10 cellular contexts compared by ENCODE assay signal in genomic region chr10:50224330-50224952, GRCh38. TPM values are rescaled to one million over a fixed set of nuclear protein-coding genes. Genes with fewer than 3 reads are reported as not detected.
DNase-seq lines count a peak whose midpoint lies in the region; ATAC-seq, FAIRE-seq and TF ChIP-seq lines count a peak whose summit lies in the region.
"Had no signal": no experiment of that assay in that cellular context is flagged by ENCODE, and none has a peak within 500 bp of the region (broad histone marks: within the 10 kb centered on the region; RNA-seq: fewer than 3 reads in every experiment).

No MANE protein-coding gene starts in this region.

- intact Hi-C loops in activated CD8-positive, alpha-beta T cell treated with anti-CD3 and anti-CD28 coated beads for 36 hours (cut with micrococcal nuclease), result loop anchor here (5.0 kb wide), 1 partner anchor 632 kb away; no protein-coding TSS in a partner anchor
- intact Hi-C loops in aorta (cut with DNase I), result no loop called here

- peaks cover 20% of the 10 kb centered on the region for H3K27me3 Mint-ChIP-seq in activated CD8-positive, alpha-beta T cell treated with anti-CD3 and anti-CD28 coated beads for 36 hours
- H3K27me3 Mint-ChIP-seq in glutamatergic neuron (ENCODE audit: unreplicated experiment), result no peaks in the 10 kb centered on the region

- H3K9me3 ChIP-seq in small intestine (ENCODE audit: control insufficient read depth, low read depth), result no peaks in the 10 kb centered on the region
- H3K9me3 ChIP-seq in aorta (ENCODE audit: control insufficient read depth, low read length), result no peaks in the 10 kb centered on the region
- H3K9me3 ChIP-seq: tibial nerve had no signal

- H3K4me1 Mint-ChIP-seq in activated CD8-positive, alpha-beta T cell treated with anti-CD3 and anti-CD28 coated beads for 36 hours (ENCODE audit: low read depth), result peaks cover 5% of the 10 kb centered on the region
- no peaks in the 10 kb centered on the region for H3K4me1 Mint-ChIP-seq in glutamatergic neuron (ENCODE audit: low read depth, unreplicated experiment)

- H3K27ac Mint-ChIP-seq in activated CD8-positive, alpha-beta T cell treated with anti-CD3 and anti-CD28 coated beads for 36 hours, result no peak overlapping the region
- no peak overlapping the region for H3K27ac Mint-ChIP-seq in glutamatergic neuron (ENCODE audit: unreplicated experiment)
- H3K27ac Mint-ChIP-seq: activated naive CD8-positive, alpha-beta T cell had no signal

- H3K4me3 ChIP-seq in small intestine (ENCODE audit: low read depth in 1 of 2, low read length in 2 of 2), result no peak overlapping the region
- H3K4me3 ChIP-seq in aorta (ENCODE audit: low read length in 2 of 2), result no peak overlapping the region
- H3K4me3 ChIP-seq: tibial nerve had no signal

- no peaks in the 10 kb centered on the region for H3K9me3 Mint-ChIP-seq in activated CD8-positive, alpha-beta T cell treated with anti-CD3 and anti-CD28 coated beads for 36 hours
- no peaks in the 10 kb centered on the region for H3K9me3 Mint-ChIP-seq in glutamatergic neuron (ENCODE audit: unreplicated experiment)

- H3K36me3 Mint-ChIP-seq in activated CD8-positive, alpha-beta T cell treated with anti-CD3 and anti-CD28 coated beads for 36 hours (ENCODE audit: low read depth), result no peaks in the 10 kb centered on the region
- H3K36me3 Mint-ChIP-seq in glutamatergic neuron (ENCODE audit: unreplicated experiment), result no peaks in the 10 kb centered on the region
- H3K36me3 Mint-ChIP-seq: activated naive CD8-positive, alpha-beta T cell had no signal

- H3K27ac ChIP-seq in small intestine (ENCODE audit: low read depth in 1 of 2, low read length in 1 of 2), result no peak overlapping the region
- H3K27ac ChIP-seq in aorta (ENCODE audit: low read depth in 1 of 2, low read length in 2 of 2), result no peak overlapping the region
- H3K27ac ChIP-seq: tibial nerve had no signal

- POLR2A ChIA-PET in activated CD8-positive, alpha-beta T cell treated with anti-CD3 and anti-CD28 coated beads for 36 hours (lab: Charles Lee), result no interaction called here

- peak; percentile 49 for TF ChIP-seq CTCF in activated CD8-positive, alpha-beta T cell treated with anti-CD3 and anti-CD28 coated beads for 36 hours (IDR thresholded peaks at IDR 0.05)
- peak; percentile 16 for TF ChIP-seq CTCF in glutamatergic neuron (IDR thresholded peaks at IDR 0.05; ENCODE audit: partially characterized antibody, unreplicated experiment)

- H3K27me3 ChIP-seq in small intestine (ENCODE audit: control insufficient read depth in 2 of 2, insufficient read depth in 2 of 2, low read length in 2 of 2) (no peaks in the 10 kb centered on the region), aorta (ENCODE audit: control insufficient read depth in 1 of 2, insufficient read depth in 2 of 2, low read length in 1 of 2) (no peaks in the 10 kb centered on the region)
- H3K27me3 ChIP-seq: tibial nerve had no signal

- ATAC-seq in GM19025 (IDR thresholded peaks at IDR 0.05; ENCODE audit: low read depth, unreplicated experiment) (peak; percentile 90), HG03139 (IDR thresholded peaks at IDR 0.05; ENCODE audit: unreplicated experiment) (peak; percentile 81), aorta (ENCODE audit: low FRiP score) (no peak)
- ATAC-seq in activated CD8-positive, alpha-beta T cell treated with anti-CD3 and anti-CD28 coated beads for 36 hours, result peak; percentile 97

- no peak overlapping the region for H3K4me3 Mint-ChIP-seq in activated CD8-positive, alpha-beta T cell treated with anti-CD3 and anti-CD28 coated beads for 36 hours
- no peak overlapping the region for H3K4me3 Mint-ChIP-seq in glutamatergic neuron (ENCODE audit: unreplicated experiment)
- H3K4me3 Mint-ChIP-seq: activated naive CD8-positive, alpha-beta T cell had no signal

- peak; percentile 79 for DNase-seq in DMS 273 (lab: John Stamatoyannopoulos, UW; ENCODE audit: unreplicated experiment)
- peak; percentile 28 for DNase-seq in NCI-H2227 treated with DMSO at 0.1 percent for 48 hours (lab: John Stamatoyannopoulos, UW)
- DNase-seq in activated CD8-positive, alpha-beta T cell treated with anti-CD3 and anti-CD28 coated beads for 36 hours, result peak; percentile 54
- DNase-seq in glutamatergic neuron, result peak; percentile 26
- peak; percentile 74 for DNase-seq in small intestine
- DNase-seq in aorta, result no peak

- H3K4me1 ChIP-seq in small intestine (ENCODE audit: control insufficient read depth in 2 of 2, insufficient read depth in 1 of 2, low read depth in 1 of 2, low read length in 1 of 2) (no peaks in the 10 kb centered on the region), aorta (ENCODE audit: control insufficient read depth in 1 of 2, insufficient read depth in 2 of 2, low read length in 2 of 2) (no peaks in the 10 kb centered on the region)
- H3K4me1 ChIP-seq: tibial nerve had no signal

- CTCF ChIA-PET in activated CD8-positive, alpha-beta T cell treated with anti-CD3 and anti-CD28 coated beads for 36 hours (lab: Charles Lee), result interaction anchor here (0.6 to 2.6 kb wide), 6 partner anchors 11 to 631 kb away, joined by 3 to 9 read pairs (median 6); no protein-coding TSS in a partner anchor

- 22 to 33% (median 24%) methylated on average over 6 of the region's 6 CpGs for WGBS in small intestine, 3 donors
- WGBS in aorta, 2 donors, result 32 to 38% methylated on average over 6 of the region's 6 CpGs

- H3K36me3 ChIP-seq in small intestine (ENCODE audit: control insufficient read depth in 2 of 2, insufficient read depth in 2 of 2, low read length in 2 of 2) (peaks cover 0 to 3% of the 10 kb centered on the region in 2 donors), aorta (ENCODE audit: control insufficient read depth in 1 of 2, insufficient read depth in 2 of 2, low read length in 1 of 2) (no peaks in the 10 kb centered on the region)
- H3K36me3 ChIP-seq: tibial nerve had no signal

- no peak for FAIRE-seq in small intestine (lab: Jason Lieb, UNC)

RNA-seq across cellular contexts. Expression of gene ASAH2, which starts 26.9 kb away (rescaled TPM):
- total RNA-seq in activated CD8-positive, alpha-beta T cell treated with anti-CD3 and anti-CD28 coated beads for 36 hours, result 1 to 10 TPM; 1.8 to 2.9 TPM
- 11.3 TPM for total RNA-seq in glutamatergic neuron (ENCODE audit: unreplicated experiment)
- polyA plus RNA-seq in small intestine, result 10 to 100 TPM in 2 of 3 donors, 1 to 10 TPM in 1; 3.8 to 32.2 (median 21.1) TPM
- total RNA-seq in aorta, result 1 to 10 TPM; 2.3 to 5.2 TPM
- 1 to 10 TPM in 1 of 2 donors, under 1 TPM in 1; 0.08 to 2.1 TPM for polyA plus RNA-seq in aorta

Comparison
In these comparisons a context has a peak if more than half of its experiments do, and no peak if none do; other contexts are left out.
1. DNase-seq: peak in DMS 273 (single experiment), NCI-H2227 treated with DMSO at 0.1 percent for 48 hours (single experiment), activated CD8-positive, alpha-beta T cell treated with anti-CD3 and anti-CD28 coated beads for 36 hours (single experiment), glutamatergic neuron (single experiment) and small intestine (single experiment); none in aorta (0 of 2).